In the genomic region with DNA sequence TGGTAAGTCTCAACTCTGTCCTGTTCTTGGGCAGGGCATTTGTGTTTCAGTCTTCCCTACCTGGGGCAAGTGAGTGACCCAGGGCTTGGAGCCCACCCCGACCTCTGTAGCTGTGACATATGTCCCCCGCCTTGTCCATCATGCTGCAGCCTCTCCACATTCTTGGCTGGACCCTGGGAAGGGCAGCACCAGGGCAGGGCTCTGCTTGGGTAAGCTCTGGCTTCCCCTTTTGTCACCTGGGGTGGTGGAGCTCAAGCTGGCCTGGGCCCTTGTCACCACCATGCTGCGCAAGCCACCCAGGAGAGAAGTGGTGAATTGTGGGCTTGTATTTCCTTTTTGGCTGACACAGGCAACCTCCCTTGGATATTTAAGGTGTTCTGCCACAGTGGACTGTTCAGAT, we compare ENCODE assay signal across 20 cellular contexts. TPM values are rescaled to one million over a fixed set of nuclear protein-coding genes. Genes with fewer than 3 reads are reported as not detected.
"Had no signal": no experiment of that assay in that cellular context is flagged by ENCODE, and none has a peak within 500 bp of the region (broad histone marks: within the 10 kb centered on the region; RNA-seq: fewer than 3 reads in every experiment).

No MANE protein-coding gene starts in this region.

- H3K9me3 ChIP-seq: left ventricle myocardium inferior, sigmoid colon had no signal

- H3K27ac Mint-ChIP-seq: activated naive CD4-positive, alpha-beta T cell treated with anti-CD3 and anti-CD28 coated beads, Interleukin-2, amount 50 U/mL, for 72 hours; activated T-cell treated with anti-CD3 and anti-CD28 coated beads, Interleukin-2, amount 50 U/mL, for 24 hours; activated T-helper 17 cell treated with anti-CD3 and anti-CD28 coated beads, Interleukin-2, amount 50 U/mL, for 72 hours; progenitor cell of endocrine pancreas had no signal

- H3K36me3 Mint-ChIP-seq: activated naive CD4-positive, alpha-beta T cell treated with anti-CD3 and anti-CD28 coated beads, Interleukin-2, amount 50 U/mL, for 72 hours; brain had no signal

- DNase-seq: activated CD8-positive, alpha-beta memory T cell treated with anti-CD3 and anti-CD28 coated beads, Interleukin-2, amount 50 U/mL, for 4 hours; activated T-cell treated with anti-CD3 and anti-CD28 coated beads, Interleukin-2, amount 50 U/mL, for 24 hours; caudate nucleus; effector memory CD4-positive, alpha-beta T cell; foreskin melanocyte; left ventricle myocardium inferior; mammary epithelial cell; retina; stimulated activated CD4-positive, alpha-beta T cell treated with anti-CD3 and anti-CD28 coated beads, Interleukin-2, amount 100 ng/mL, for 48 hours; stimulated activated naive CD8-positive, alpha-beta T cell treated with anti-CD3 and anti-CD28 coated beads, Interleukin-15, Interleukin-2, amounts not matched to agents 100 U/mL and 50 U/mL, for 24 hours had no signal

- H3K9me3 Mint-ChIP-seq: activated naive CD4-positive, alpha-beta T cell treated with anti-CD3 and anti-CD28 coated beads, Interleukin-2, amount 50 U/mL, for 72 hours; activated T-cell treated with anti-CD3 and anti-CD28 coated beads, Interleukin-2, amount 50 U/mL, for 24 hours; activated T-helper 17 cell treated with anti-CD3 and anti-CD28 coated beads, Interleukin-2, amount 50 U/mL, for 72 hours; neural crest cell had no signal

- H3K4me1 Mint-ChIP-seq: activated T-helper 17 cell treated with anti-CD3 and anti-CD28 coated beads, Interleukin-2, amount 50 U/mL, for 72 hours had no signal

- H3K27ac ChIP-seq: left ventricle myocardium inferior, sigmoid colon had no signal

- ATAC-seq: activated naive CD4-positive, alpha-beta T cell treated with anti-CD3 and anti-CD28 coated beads, Interleukin-2, amount 50 U/mL, for 72 hours; activated T-helper 17 cell treated with anti-CD3 and anti-CD28 coated beads, Interleukin-2, amount 50 U/mL, for 72 hours; esophagus mucosa; stimulated activated naive CD8-positive, alpha-beta T cell treated with anti-CD3 and anti-CD28 coated beads, Interleukin-15, Interleukin-2, amounts not matched to agents 100 U/mL and 50 U/mL, for 24 hours had no signal

- H3K36me3 ChIP-seq: left ventricle myocardium inferior, sigmoid colon had no signal

- H3K27me3 ChIP-seq: sigmoid colon had no signal

- H3K27me3 Mint-ChIP-seq: progenitor cell of endocrine pancreas had no signal

- H3K4me3 ChIP-seq: left ventricle myocardium inferior, sigmoid colon, smooth muscle cell had no signal

- H3K4me3 Mint-ChIP-seq: activated T-cell treated with anti-CD3 and anti-CD28 coated beads, Interleukin-2, amount 50 U/mL, for 24 hours; activated T-helper 17 cell treated with anti-CD3 and anti-CD28 coated beads, Interleukin-2, amount 50 U/mL, for 72 hours; brain had no signal

RNA-seq across cellular contexts. Expression of a gene that starts 29.3 kb away (rescaled TPM):
- total RNA-seq: activated naive CD4-positive, alpha-beta T cell treated with anti-CD3 and anti-CD28 coated beads, Interleukin-2, amount 50 U/mL, for 72 hours; activated T-helper 17 cell treated with anti-CD3 and anti-CD28 coated beads, Interleukin-2, amount 50 U/mL, for 72 hours; esophagus mucosa; mammary epithelial cell; mononuclear cell; T-helper 2 cell treated with Interferon-gamma antibody and Interleukin-4, amounts not matched to agents 100 ng/mL and 5 ng/mL, for 36 hours had no signal
- polyA plus RNA-seq: mammary epithelial cell had no signal
